8 cellular contexts compared by ENCODE assay signal in the genomic region with DNA sequence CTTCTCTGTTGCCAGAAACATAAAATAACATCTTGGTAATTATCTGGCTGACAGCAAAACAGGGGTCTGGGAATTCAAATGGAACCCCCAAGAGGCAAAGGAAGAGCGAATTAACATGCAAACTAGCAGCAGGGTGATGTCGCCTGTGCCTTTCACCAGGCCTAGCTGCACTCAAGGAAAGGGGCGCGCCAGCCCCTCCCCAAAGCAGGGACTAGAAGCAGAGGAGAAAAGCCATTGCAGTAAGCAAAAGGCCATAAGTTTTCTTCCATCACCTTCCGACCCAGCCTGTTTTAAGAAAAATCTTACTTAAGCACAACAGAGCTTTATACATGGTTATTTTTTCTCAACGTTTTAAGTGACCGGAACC. TPM values are rescaled to one million over a fixed set of nuclear protein-coding genes. Genes with fewer than 3 reads are reported as not detected.
A peak's percentile ranks its signal among the peaks of the same experiment; 100 is the strongest.
DNase-seq lines count a peak whose midpoint lies in the region; ATAC-seq and TF ChIP-seq lines count a peak whose summit lies in the region.

No MANE protein-coding gene starts in this region.

- peak; percentile 10 for DNase-seq in stimulated activated CD4-positive, alpha-beta T cell treated with anti-CD3 and anti-CD28 coated beads, Interleukin-12 subunit alpha, Interleukin-12 subunit beta, amount 100 ng/mL, for 4 hours
- DNase-seq in stimulated activated CD4-positive, alpha-beta T cell treated with anti-CD3 and anti-CD28 coated beads, Interleukin-2, amount 100 ng/mL, for 24 hours: no peak
- no peak for DNase-seq in activated T-helper 1 cell treated with anti-CD3 and anti-CD28 coated beads, Interleukin-12 subunit alpha, Interleukin-12 subunit beta, Interleukin-2, Interleukin-4 antibody, amounts not matched to agents 30 ng/mL and 10 ng/mL and 1 ng/mL, durations not matched to agents 14 hours and 24 hours and 36 hours (ENCODE audit: low spot score)
- no peak for DNase-seq in omental fat pad (ENCODE audit: low spot score)
- DNase-seq in activated CD4-positive, alpha-beta T cell treated with anti-CD3 and anti-CD28 coated beads for 48 hours: no peak

- peak overlapping the region; percentile 88 for H3K27ac ChIP-seq in subcutaneous abdominal adipose tissue (ENCODE audit: low read depth, low read length)

- H3K9me3 ChIP-seq in iPS-15b (ENCODE audit: control insufficient read depth, insufficient read depth, low read length): no peaks in the 10 kb centered on the region
- no peaks in the 10 kb centered on the region for H3K9me3 ChIP-seq in subcutaneous abdominal adipose tissue (ENCODE audit: control insufficient read depth in 5 of 5, low read length in 5 of 5)

- peak overlapping the region; percentile 98 for H3K4me3 Mint-ChIP-seq in activated T-helper 1 cell treated with anti-CD3 and anti-CD28 coated beads, Interleukin-12 subunit alpha, Interleukin-12 subunit beta, Interleukin-2, Interleukin-4 antibody, amounts not matched to agents 30 ng/mL and 10 ng/mL and 1 ng/mL, durations not matched to agents 14 hours and 24 hours and 36 hours

- H3K36me3 Mint-ChIP-seq in activated T-helper 1 cell treated with anti-CD3 and anti-CD28 coated beads, Interleukin-12 subunit alpha, Interleukin-12 subunit beta, Interleukin-2, Interleukin-4 antibody, amounts not matched to agents 30 ng/mL and 10 ng/mL and 1 ng/mL, durations not matched to agents 14 hours and 24 hours and 36 hours (ENCODE audit: low read depth): peaks cover 17% of the 10 kb centered on the region

- intact Hi-C loops in activated T-helper 1 cell treated with anti-CD3 and anti-CD28 coated beads, Interleukin-12 subunit alpha, Interleukin-12 subunit beta, Interleukin-2, Interleukin-4 antibody, amounts not matched to agents 30 ng/mL and 10 ng/mL and 1 ng/mL, durations not matched to agents 14 hours and 24 hours and 36 hours (cut with micrococcal nuclease): loop anchor here (1.0 to 10.0 kb wide), 11 partner anchors 47 to 1032 kb away; partner anchors contain the start of genes ANKRD31, CERT1, GCNT4 and GFM2

- H3K36me3 ChIP-seq in iPS-15b (ENCODE audit: control insufficient read depth, insufficient read depth, low read length) (no peaks in the 10 kb centered on the region), subcutaneous abdominal adipose tissue (ENCODE audit: control insufficient read depth in 5 of 5, insufficient read depth in 5 of 5, low read length in 5 of 5) (peaks cover 0 to 7% (median 3%) of the 10 kb centered on the region in 5 donors)

- peak; percentile 8 for ATAC-seq in HG03064 (IDR thresholded peaks at IDR 0.05; ENCODE audit: low read depth, unreplicated experiment)
- no peak for ATAC-seq in omental fat pad (ENCODE audit: low FRiP score)

- no peak for TF ChIP-seq CTCF in omental fat pad (IDR thresholded peaks at IDR 0.05)

- H3K27ac Mint-ChIP-seq in activated T-helper 1 cell treated with anti-CD3 and anti-CD28 coated beads, Interleukin-12 subunit alpha, Interleukin-12 subunit beta, Interleukin-2, Interleukin-4 antibody, amounts not matched to agents 30 ng/mL and 10 ng/mL and 1 ng/mL, durations not matched to agents 14 hours and 24 hours and 36 hours: peak overlapping the region; percentile 100

- H3K27me3 ChIP-seq in iPS-15b (ENCODE audit: control insufficient read depth, insufficient read depth, low read length) (no peaks in the 10 kb centered on the region), subcutaneous abdominal adipose tissue (ENCODE audit: control insufficient read depth in 5 of 5, insufficient read depth in 4 of 5, low read length in 5 of 5) (no peaks in the 10 kb centered on the region)

- H3K9ac ChIP-seq in iPS-15b (ENCODE audit: low read depth, low read length): peak overlapping the region; percentile 84
- H3K9ac ChIP-seq in subcutaneous abdominal adipose tissue (ENCODE audit: low read length in 5 of 5): peak overlapping the region; percentile 78 to 92 (median 82)

- H3K9me3 Mint-ChIP-seq in activated T-helper 1 cell treated with anti-CD3 and anti-CD28 coated beads, Interleukin-12 subunit alpha, Interleukin-12 subunit beta, Interleukin-2, Interleukin-4 antibody, amounts not matched to agents 30 ng/mL and 10 ng/mL and 1 ng/mL, durations not matched to agents 14 hours and 24 hours and 36 hours: no peaks in the 10 kb centered on the region

- peaks cover 3% of the 10 kb centered on the region for H3K4me1 ChIP-seq in iPS-15b (ENCODE audit: control insufficient read depth, insufficient read depth, low read length)
- H3K4me1 ChIP-seq in subcutaneous abdominal adipose tissue (ENCODE audit: control insufficient read depth in 5 of 5, insufficient read depth in 5 of 5, low read length in 5 of 5): peaks cover 1 to 13% (median 8%) of the 10 kb centered on the region in 5 donors

- H3K4me1 Mint-ChIP-seq in activated T-helper 1 cell treated with anti-CD3 and anti-CD28 coated beads, Interleukin-12 subunit alpha, Interleukin-12 subunit beta, Interleukin-2, Interleukin-4 antibody, amounts not matched to agents 30 ng/mL and 10 ng/mL and 1 ng/mL, durations not matched to agents 14 hours and 24 hours and 36 hours (ENCODE audit: low read depth): peaks cover 34% of the 10 kb centered on the region

- H3K27me3 Mint-ChIP-seq in activated T-helper 1 cell treated with anti-CD3 and anti-CD28 coated beads, Interleukin-12 subunit alpha, Interleukin-12 subunit beta, Interleukin-2, Interleukin-4 antibody, amounts not matched to agents 30 ng/mL and 10 ng/mL and 1 ng/mL, durations not matched to agents 14 hours and 24 hours and 36 hours (ENCODE audit: insufficient read depth): peaks cover 3% of the 10 kb centered on the region

- H3K4me3 ChIP-seq in iPS-15b (ENCODE audit: low read depth, low read length) (peak overlapping the region; percentile 99), subcutaneous abdominal adipose tissue (ENCODE audit: low read depth in 1 of 5, low read length in 5 of 5) (peak overlapping the region; percentile 91 to 99 (median 97))

RNA-seq across cellular contexts. Expression of gene POC5, which starts 0.5 kb away (rescaled TPM):
- 20.7 and 24.2 TPM in 2 replicates for total RNA-seq in activated T-helper 1 cell treated with anti-CD3 and anti-CD28 coated beads, Interleukin-12 subunit alpha, Interleukin-12 subunit beta, Interleukin-2, Interleukin-4 antibody, amounts not matched to agents 30 ng/mL and 10 ng/mL and 1 ng/mL, durations not matched to agents 14 hours and 24 hours and 36 hours
- 10 to 100 TPM in 2 of 4 donors, 1 to 10 TPM in 2; 5.5 to 24.9 (median 9.7) TPM for total RNA-seq in omental fat pad
